13 cellular contexts compared by ENCODE assay signal in the genomic region with DNA sequence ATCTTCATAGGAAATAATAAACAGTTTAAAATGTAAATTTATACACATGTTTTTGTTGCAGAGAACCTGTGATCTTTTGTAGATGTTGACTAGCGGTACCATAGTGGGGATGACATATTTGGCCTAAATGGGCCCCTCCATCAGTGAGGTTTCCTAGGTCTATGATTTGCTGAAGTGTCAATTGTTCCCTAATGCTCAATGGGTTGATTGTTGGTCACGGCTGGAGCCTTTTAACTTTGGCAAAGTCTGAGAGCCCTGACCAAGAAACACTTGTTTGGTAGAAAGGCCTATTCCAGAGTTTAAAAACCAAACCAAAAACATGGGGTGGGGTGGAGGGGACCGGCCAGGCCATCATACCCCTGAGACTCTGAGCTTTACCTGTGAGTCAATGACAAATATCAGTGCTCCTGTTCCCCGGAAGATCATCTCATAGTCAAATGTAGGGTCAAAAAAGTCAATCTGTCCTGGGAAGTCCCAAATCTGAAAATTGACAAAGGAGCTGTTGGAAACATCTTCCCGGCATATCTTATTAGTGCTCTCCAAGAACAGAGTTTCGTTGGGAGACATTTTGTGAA.
DNase-seq lines count a peak whose midpoint lies in the region; ATAC-seq and TF ChIP-seq lines count a peak whose summit lies in the region.
"Had no signal": no experiment of that assay in that cellular context is flagged by ENCODE, and none has a peak within 500 bp of the region (broad histone marks: within the 10 kb centered on the region; RNA-seq: fewer than 3 reads in every experiment).

No MANE protein-coding gene starts in this region.

- in situ Hi-C loops in brain microvascular endothelial cell (cut with HindIII; ENCODE audit: low pct_ligation_motif_present, low sequenced_read_pairs) = no loop called here

- H3K36me3 ChIP-seq in brain microvascular endothelial cell (replicated peaks) = no peaks in the 10 kb centered on the region
- H3K36me3 ChIP-seq: ascending aorta had no signal

- no peak overlapping the region for H3K4me3 ChIP-seq in brain microvascular endothelial cell (ENCODE audit: low read depth, low read length)
- H3K4me3 ChIP-seq: ascending aorta; BLaER1 treated with 17β-estradiol and CSF1 and Interleukin-3, amounts not matched to agents 10 nM and 100 nM had no signal

- no peak for TF ChIP-seq CTCF in brain microvascular endothelial cell (IDR thresholded peaks at IDR 0.05; ENCODE audit: low read depth, low read length, missing control alignments)

- no peaks in the 10 kb centered on the region for H3K27me3 ChIP-seq in layer of hippocampus (ENCODE audit: control insufficient read depth, insufficient read depth, low read length)
- H3K27me3 ChIP-seq in brain microvascular endothelial cell (replicated peaks) = no peaks in the 10 kb centered on the region
- H3K27me3 ChIP-seq: ascending aorta; BLaER1 treated with 17β-estradiol and CSF1 and Interleukin-3, amounts not matched to agents 10 nM and 100 nM had no signal

- DNase-seq in ecto neural progenitor cell (ENCODE audit: low spot score) (no peak), brain microvascular endothelial cell (no peak), SIG-M5 treated with dmso at 0.1 percent for 504 hours (lab: John Stamatoyannopoulos, UW; ENCODE audit: unreplicated experiment) (no peak), NCI-H1417 (lab: John Stamatoyannopoulos, UW) (no peak)
- DNase-seq: effector memory CD8-positive, alpha-beta T cell; GF-D8; NCI-H446 treated with DMSO at 0.1 percent for 48 hours had no signal

- ATAC-seq in GM19023 (IDR thresholded peaks at IDR 0.05; ENCODE audit: unreplicated experiment) (peak; percentile 37), GM21737 (IDR thresholded peaks at IDR 0.05; ENCODE audit: unreplicated experiment) (peak; percentile 19), HG03103 (IDR thresholded peaks at IDR 0.05; ENCODE audit: low read depth, unreplicated experiment) (peak; percentile 17)
- ATAC-seq: effector memory CD8-positive, alpha-beta T cell had no signal

- H3K27ac ChIP-seq in layer of hippocampus (ENCODE audit: low read depth, low read length) (peak overlapping the region; percentile 0), brain microvascular endothelial cell (no peak overlapping the region)
- H3K27ac ChIP-seq: ascending aorta; BLaER1 treated with 17β-estradiol and CSF1 and Interleukin-3, amounts not matched to agents 10 nM and 100 nM had no signal
